In the genomic region with DNA sequence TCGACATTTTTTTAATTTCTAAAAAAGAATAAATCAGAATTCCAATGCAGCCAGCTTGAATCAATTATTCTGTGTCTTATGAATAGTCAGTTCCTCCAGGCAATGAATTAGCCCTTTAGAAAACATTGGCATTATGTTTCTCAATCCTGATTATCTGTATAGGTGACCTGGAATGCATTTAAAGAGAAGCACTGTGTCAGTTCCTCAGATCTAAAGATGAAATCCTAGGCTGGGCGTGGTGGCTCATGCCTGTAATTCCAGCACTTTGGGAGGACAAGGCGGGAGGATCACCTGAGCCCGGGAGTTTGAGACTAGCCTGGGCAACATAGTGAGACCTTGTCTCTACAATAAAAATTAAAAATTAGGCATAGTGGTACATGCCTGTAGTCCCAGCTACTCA, we compare ENCODE assay signal across 1 cellular context.
TF ChIP-seq lines count a peak whose summit lies in the region.

No MANE protein-coding gene starts in this region.

TF ChIP-seq in HCT116, 20 proteins besides CTCF, POLR2A, EP300 and RAD21 (continued from another document):
- TF ChIP-seq, protein P1, sequence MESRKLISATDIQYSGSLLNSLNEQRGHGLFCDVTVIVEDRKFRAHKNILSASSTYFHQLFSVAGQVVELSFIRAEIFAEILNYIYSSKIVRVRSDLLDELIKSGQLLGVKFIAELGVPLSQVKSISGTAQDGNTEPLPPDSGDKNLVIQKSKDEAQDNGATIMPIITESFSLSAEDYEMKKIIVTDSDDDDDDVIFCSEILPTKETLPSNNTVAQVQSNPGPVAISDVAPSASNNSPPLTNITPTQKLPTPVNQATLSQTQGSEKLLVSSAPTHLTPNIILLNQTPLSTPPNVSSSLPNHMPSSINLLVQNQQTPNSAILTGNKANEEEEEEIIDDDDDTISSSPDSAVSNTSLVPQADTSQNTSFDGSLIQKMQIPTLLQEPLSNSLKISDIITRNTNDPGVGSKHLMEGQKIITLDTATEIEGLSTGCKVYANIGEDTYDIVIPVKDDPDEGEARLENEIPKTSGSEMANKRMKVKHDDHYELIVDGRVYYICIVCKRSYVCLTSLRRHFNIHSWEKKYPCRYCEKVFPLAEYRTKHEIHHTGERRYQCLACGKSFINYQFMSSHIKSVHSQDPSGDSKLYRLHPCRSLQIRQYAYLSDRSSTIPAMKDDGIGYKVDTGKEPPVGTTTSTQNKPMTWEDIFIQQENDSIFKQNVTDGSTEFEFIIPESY (IDR thresholded peaks at IDR 0.05; ENCODE audit: extremely low read depth, insufficient replicate concordance, low read length): no peak
- TF ChIP-seq SIN3A (IDR thresholded peaks at IDR 0.05; ENCODE audit: low read depth) (no peak), FOSL1 (IDR thresholded peaks at IDR 0.05; ENCODE audit: low read depth) (no peak), ELF1 (IDR thresholded peaks at IDR 0.05; ENCODE audit: borderline replicate concordance, low read depth) (no peak), ZNF274 (IDR thresholded peaks at IDR 0.05; ENCODE audit: low read depth, low read length) (no peak), SRF (IDR thresholded peaks at IDR 0.05; ENCODE audit: low read depth) (no peak), SP1 (IDR thresholded peaks at IDR 0.05; ENCODE audit: low read depth) (no peak), EZH2 (IDR thresholded peaks at IDR 0.05) (no peak), CEBPB (IDR thresholded peaks at IDR 0.05; ENCODE audit: low read depth) (no peak), YY1 (IDR thresholded peaks at IDR 0.05; ENCODE audit: extremely low read depth, insufficient replicate concordance, low read depth, low read length) (no peak), EZH2phosphoT487 (IDR thresholded peaks at IDR 0.05; ENCODE audit: borderline replicate concordance) (no peak), EGR1 (IDR thresholded peaks at IDR 0.05; ENCODE audit: low read depth) (no peak), CBX3 (IDR thresholded peaks at IDR 0.05; ENCODE audit: low read depth) (no peak), POLR2AphosphoS5 (IDR thresholded peaks at IDR 0.05; ENCODE audit: low read depth, low read length) (no peak)
- TF ChIP-seq, protein P2, sequence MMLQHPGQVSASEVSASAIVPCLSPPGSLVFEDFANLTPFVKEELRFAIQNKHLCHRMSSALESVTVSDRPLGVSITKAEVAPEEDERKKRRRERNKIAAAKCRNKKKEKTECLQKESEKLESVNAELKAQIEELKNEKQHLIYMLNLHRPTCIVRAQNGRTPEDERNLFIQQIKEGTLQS (IDR thresholded peaks at IDR 0.05): no peak
- TF ChIP-seq, protein P3, sequence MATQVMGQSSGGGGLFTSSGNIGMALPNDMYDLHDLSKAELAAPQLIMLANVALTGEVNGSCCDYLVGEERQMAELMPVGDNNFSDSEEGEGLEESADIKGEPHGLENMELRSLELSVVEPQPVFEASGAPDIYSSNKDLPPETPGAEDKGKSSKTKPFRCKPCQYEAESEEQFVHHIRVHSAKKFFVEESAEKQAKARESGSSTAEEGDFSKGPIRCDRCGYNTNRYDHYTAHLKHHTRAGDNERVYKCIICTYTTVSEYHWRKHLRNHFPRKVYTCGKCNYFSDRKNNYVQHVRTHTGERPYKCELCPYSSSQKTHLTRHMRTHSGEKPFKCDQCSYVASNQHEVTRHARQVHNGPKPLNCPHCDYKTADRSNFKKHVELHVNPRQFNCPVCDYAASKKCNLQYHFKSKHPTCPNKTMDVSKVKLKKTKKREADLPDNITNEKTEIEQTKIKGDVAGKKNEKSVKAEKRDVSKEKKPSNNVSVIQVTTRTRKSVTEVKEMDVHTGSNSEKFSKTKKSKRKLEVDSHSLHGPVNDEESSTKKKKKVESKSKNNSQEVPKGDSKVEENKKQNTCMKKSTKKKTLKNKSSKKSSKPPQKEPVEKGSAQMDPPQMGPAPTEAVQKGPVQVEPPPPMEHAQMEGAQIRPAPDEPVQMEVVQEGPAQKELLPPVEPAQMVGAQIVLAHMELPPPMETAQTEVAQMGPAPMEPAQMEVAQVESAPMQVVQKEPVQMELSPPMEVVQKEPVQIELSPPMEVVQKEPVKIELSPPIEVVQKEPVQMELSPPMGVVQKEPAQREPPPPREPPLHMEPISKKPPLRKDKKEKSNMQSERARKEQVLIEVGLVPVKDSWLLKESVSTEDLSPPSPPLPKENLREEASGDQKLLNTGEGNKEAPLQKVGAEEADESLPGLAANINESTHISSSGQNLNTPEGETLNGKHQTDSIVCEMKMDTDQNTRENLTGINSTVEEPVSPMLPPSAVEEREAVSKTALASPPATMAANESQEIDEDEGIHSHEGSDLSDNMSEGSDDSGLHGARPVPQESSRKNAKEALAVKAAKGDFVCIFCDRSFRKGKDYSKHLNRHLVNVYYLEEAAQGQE (IDR thresholded peaks at IDR 0.05; ENCODE audit: low read depth): no peak
- TF ChIP-seq, protein P4, sequence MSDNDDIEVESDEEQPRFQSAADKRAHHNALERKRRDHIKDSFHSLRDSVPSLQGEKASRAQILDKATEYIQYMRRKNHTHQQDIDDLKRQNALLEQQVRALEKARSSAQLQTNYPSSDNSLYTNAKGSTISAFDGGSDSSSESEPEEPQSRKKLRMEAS (IDR thresholded peaks at IDR 0.05): no peak
TF ChIP-seq in HCT116: peak in this region for 0.
